Comparison of ENCODE assay signal across 25 cellular contexts in genomic region chr1:157161901-157162300, GRCh38. TPM values are rescaled to one million over a fixed set of nuclear protein-coding genes. Genes with fewer than 3 reads are reported as not detected.
DNase-seq lines count a peak whose midpoint lies in the region; ATAC-seq and TF ChIP-seq lines count a peak whose summit lies in the region.
"Had no signal": no experiment of that assay in that cellular context is flagged by ENCODE, and none has a peak within 500 bp of the region (broad histone marks: within the 10 kb centered on the region; RNA-seq: fewer than 3 reads in every experiment).

No MANE protein-coding gene starts in this region.

- H2AFZ ChIP-seq in H9 (ENCODE audit: low read length), result no peak overlapping the region
- H2AFZ ChIP-seq in smooth muscle cell (ENCODE audit: low read depth), result no peak overlapping the region
- H2AFZ ChIP-seq: PC-9 had no signal

- H3F3A ChIP-seq in smooth muscle cell (ENCODE audit: low read depth), result peaks cover 8% of the 10 kb centered on the region

- no peaks in the 10 kb centered on the region for H3K9me3 Mint-ChIP-seq in H9
- no peaks in the 10 kb centered on the region for H3K9me3 Mint-ChIP-seq in WTC11
- H3K9me3 Mint-ChIP-seq: CD14-positive monocyte had no signal

- POLR2A ChIA-PET in WTC11 (lab: Charles Lee), result no interaction called here

- no peaks in the 10 kb centered on the region for H3K79me1 ChIP-seq in H9 (ENCODE audit: insufficient read depth, low read depth, low read length, poor library complexity, severe bottlenecking)

- no peak overlapping the region for H4K8ac ChIP-seq in H9 (replicated peaks; ENCODE audit: insufficient read length, low read depth, low read length)

- H3K27me3 ChIP-seq in H9 (ENCODE audit: insufficient read depth, low read length) (no peaks in the 10 kb centered on the region), iPS-20b (ENCODE audit: insufficient read depth, low read length) (no peaks in the 10 kb centered on the region), smooth muscle cell (ENCODE audit: low read depth) (no peaks in the 10 kb centered on the region)

- WGBS in H9 (ENCODE audit: extremely low coverage, insufficient read length, low lambda C conversion rate), result no CpG with 5 or more reads among the region's 5 CpGs
- whole genome bisulfite sequencing in smooth muscle cell (ENCODE audit: low lambda C conversion rate), result 52% methylated on average over 5 of the region's 5 CpGs

- H3K4ac ChIP-seq in H9 (ENCODE audit: low read depth, low read length), result 0 out of 2 replicates have a peak overlapping the region, but pooled peaks have one; percentile 98

- H3K36me3 Mint-ChIP-seq in H9 (ENCODE audit: insufficient read depth in 1 of 3, low read depth in 3 of 3), result no peaks in the 10 kb centered on the region
- no peaks in the 10 kb centered on the region for H3K36me3 Mint-ChIP-seq in WTC11
- H3K36me3 Mint-ChIP-seq: CD14-positive monocyte had no signal

- no peak overlapping the region for H4K5ac ChIP-seq in H9 (ENCODE audit: insufficient read length, low read depth, low read length)

- CTCF ChIA-PET in WTC11 (lab: Charles Lee), result interaction anchor here (0.9 to 2.3 kb wide), 3 partner anchors 12 to 71 kb away, joined by 3 to 59 read pairs (median 6); no protein-coding TSS in a partner anchor

- H3K4me1 ChIP-seq in H9 (ENCODE audit: insufficient read depth, low read length) (peaks cover 13% of the 10 kb centered on the region; the same call in 1 of the 2 replicates), iPS-20b (ENCODE audit: insufficient read depth, low read length) (peaks cover 23% of the 10 kb centered on the region), smooth muscle cell (ENCODE audit: low read depth) (peaks cover 16% of the 10 kb centered on the region)
- H3K4me1 ChIP-seq: A549 had no signal

- DNase-seq in H9, result no peak
- DNase-seq in WTC11 (ENCODE audit: low spot score), result no peak
- no peak for DNase-seq in smooth muscle cell (lab: John Stamatoyannopoulos, UW; ENCODE audit: unreplicated experiment)
- no peak for DNase-seq in stimulated activated CD4-positive, alpha-beta T cell treated with anti-CD3 and anti-CD28 coated beads, Interleukin-4, amount 100 ng/mL, for 24 hours
- no peak for DNase-seq in DMS153 treated with DMSO at 0.1 percent for 48 hours (lab: John Stamatoyannopoulos, UW; ENCODE audit: unreplicated experiment)
- no peak for DNase-seq in G401 (ENCODE audit: low spot score)
- DNase-seq: DMS79, KBM-7, MM.1S, NCI-H1048, NCI-H1436, NCI-H1930, NCI-H2227 treated with DMSO at 0.1 percent for 48 hours, NCI-H510A treated with DMSO at 0.1 percent for 48 hours, NCI-H748 treated with DMSO at 0.1 percent for 48 hours, RPMI8226, SHP77 had no signal

- H3K79me2 ChIP-seq in H9 (ENCODE audit: insufficient read depth, low read length) (no peaks in the 10 kb centered on the region), smooth muscle cell (ENCODE audit: low read depth) (no peaks in the 10 kb centered on the region)

- peak overlapping the region; percentile 8 for H3K27ac ChIP-seq in H9 (ENCODE audit: insufficient read length, low read depth, low read length)
- peak overlapping the region; percentile 18 for H3K27ac ChIP-seq in iPS-20b (ENCODE audit: low read length)
- peak overlapping the region; percentile 35 for H3K27ac ChIP-seq in smooth muscle cell (ENCODE audit: low read depth)
- H3K27ac ChIP-seq: A549, PC-9, SK-N-MC had no signal

- H3K36me3 ChIP-seq in iPS-20b (ENCODE audit: insufficient read depth, low read depth, low read length) (no peaks in the 10 kb centered on the region), smooth muscle cell (ENCODE audit: low read depth) (no peaks in the 10 kb centered on the region)

- H3T11ph ChIP-seq in H9 (ENCODE audit: low read length), result no peak overlapping the region

- H3K4me3 Mint-ChIP-seq in H9 (peak overlapping the region; percentile 3 to 9; a peak in 3 of 5 replicates), WTC11 (no peak overlapping the region; the same call in 1 of the 2 replicates)
- H3K4me3 Mint-ChIP-seq: B cell, CD14-positive monocyte had no signal

- H3K4me2 ChIP-seq in H9 (ENCODE audit: insufficient read depth, insufficient read length, low read length), result no peak overlapping the region
- H3K4me2 ChIP-seq in smooth muscle cell, result peak overlapping the region; percentile 53
- H3K4me2 ChIP-seq: A549, PC-9 had no signal

- H2BK15ac ChIP-seq in H9 (ENCODE audit: low read depth, low read length), result no peak overlapping the region

- H3K23ac ChIP-seq in H9 (ENCODE audit: insufficient read length, low read depth, low read length), result no peak overlapping the region

- H3K4me1 Mint-ChIP-seq in H9 (peaks cover 62 to 65% of the 10 kb centered on the region in 2 experiments), WTC11 (peaks cover 60% of the 10 kb centered on the region)
- H3K4me1 Mint-ChIP-seq: B cell had no signal

- no peaks in the 10 kb centered on the region for H4K20me1 ChIP-seq in H9 (ENCODE audit: control insufficient read depth, insufficient read depth, insufficient read length)
- no peaks in the 10 kb centered on the region for H4K20me1 ChIP-seq in smooth muscle cell (ENCODE audit: low read depth)

- H3K14ac ChIP-seq in H9 (ENCODE audit: insufficient read depth, low read length), result no peak overlapping the region

- H3K18ac ChIP-seq in H9 (ENCODE audit: insufficient read length, low read depth, low read length), result peak overlapping the region; percentile 66

- ATAC-seq in WTC11 (peak; percentile 9), HG02840 (IDR thresholded peaks at IDR 0.05; ENCODE audit: low FRiP score, unreplicated experiment) (no peak)
- ATAC-seq: A549, HCT116 had no signal

- no peak overlapping the region for H4K91ac ChIP-seq in H9 (ENCODE audit: insufficient read length, low read depth, low read length)

- H3K27me3 Mint-ChIP-seq in H9 (ENCODE audit: low read depth) (no peaks in the 10 kb centered on the region), WTC11 (ENCODE audit: low read depth) (no peaks in the 10 kb centered on the region; the same call in 1 of the 2 replicates)

- H3K27ac Mint-ChIP-seq in H9 (peak overlapping the region; percentile 91 to 96 (median 92)), WTC11 (peak overlapping the region; percentile 82)
- H3K27ac Mint-ChIP-seq: B cell, CD14-positive monocyte had no signal

- H3K4me3 ChIP-seq in iPS-20b (ENCODE audit: low read length) (peak overlapping the region; percentile 11; the same call in 1 of the 2 replicates), smooth muscle cell (no peak overlapping the region)
- H3K4me3 ChIP-seq: A549, PC-9, SK-N-MC had no signal

- H2BK120ac ChIP-seq in H9 (ENCODE audit: low read depth, low read length, poor library complexity, severe bottlenecking), result no peak overlapping the region

- H2AK5ac ChIP-seq in H9 (ENCODE audit: insufficient read length, low read length), result no peak overlapping the region

- H3K56ac ChIP-seq in H9 (ENCODE audit: insufficient read length, low read depth, low read length), result no peak overlapping the region

- no peaks in the 10 kb centered on the region for H3K23me2 ChIP-seq in H9 (ENCODE audit: insufficient read length, low read depth, low read length, poor library complexity, severe bottlenecking)

- in situ Hi-C loops in G401 (cut with HindIII; ENCODE audit: low sequenced_read_pairs), result no loop called here

- H3K9me3 ChIP-seq in H9 (ENCODE audit: control insufficient read depth, low read depth, low read length) (no peaks in the 10 kb centered on the region), iPS-20b (ENCODE audit: insufficient read depth, low read depth, low read length) (no peaks in the 10 kb centered on the region), smooth muscle cell (replicated peaks; ENCODE audit: low read depth) (no peaks in the 10 kb centered on the region)
- H3K9me3 ChIP-seq: A549 had no signal

- H2BK20ac ChIP-seq in H9 (ENCODE audit: low read depth, low read length, poor library complexity, severe bottlenecking), result no peak overlapping the region

- H2BK12ac ChIP-seq in H9 (ENCODE audit: insufficient read length, low read depth, low read length), result no peak overlapping the region

- TF ChIP-seq CTCF in H9 (conservative IDR thresholded peaks at IDR 0.05) (no peak), WTC11 (IDR thresholded peaks at IDR 0.05) (no peak), smooth muscle cell (IDR thresholded peaks at IDR 0.05; ENCODE audit: borderline replicate concordance, insufficient read depth, poor library complexity, severe bottlenecking) (no peak)

- H2BK5ac ChIP-seq in H9 (ENCODE audit: insufficient read length, low read length), result no peak overlapping the region

- H3K9ac ChIP-seq in H9 (ENCODE audit: extremely low read depth, insufficient read length, low read length), result no peak overlapping the region
- H3K9ac ChIP-seq in iPS-20b (ENCODE audit: low read depth, low read length), result peak overlapping the region; percentile 28; the same call in 1 of the 2 replicates
- H3K9ac ChIP-seq in smooth muscle cell (ENCODE audit: low read depth), result no peak overlapping the region

TF ChIP-seq in WTC11, 78 proteins besides CTCF, POLR2A, EP300 and RAD21 (continues in another document):
- TF ChIP-seq ETV6 (CRISPR knock-in tag; IDR thresholded peaks at IDR 0.05) (no peak), ATF6 (CRISPR knock-in tag; IDR thresholded peaks at IDR 0.05) (no peak), GRHL2 (CRISPR knock-in tag; IDR thresholded peaks at IDR 0.05; ENCODE audit: insufficient replicate concordance, severe bottlenecking) (no peak), OVOL2 (CRISPR knock-in tag; IDR thresholded peaks at IDR 0.05; ENCODE audit: borderline replicate concordance) (no peak), FOXP1 (CRISPR knock-in tag; IDR thresholded peaks at IDR 0.05; ENCODE audit: borderline replicate concordance) (no peak), ZNF671 (CRISPR knock-in tag; IDR thresholded peaks at IDR 0.05) (no peak), MXD4 (CRISPR knock-in tag; IDR thresholded peaks at IDR 0.05; ENCODE audit: borderline replicate concordance) (no peak), ZBTB21 (CRISPR knock-in tag; IDR thresholded peaks at IDR 0.05; ENCODE audit: borderline replicate concordance) (no peak), TEAD4 (CRISPR knock-in tag; IDR thresholded peaks at IDR 0.05) (no peak)

RNA-seq across cellular contexts. Expression of gene ETV3, which starts 23.7 kb away (rescaled TPM):
- total RNA-seq in H9 (2021) (36.3 and 36.4 TPM in 2 replicates), WTC11 (2021) (21.3 to 26.0 TPM (median 22.1 TPM) in 3 replicates), smooth muscle cell (33.2 and 46.7 TPM in 2 replicates)
- 11.4 and 15.4 TPM in 2 replicates for polyA plus RNA-seq in smooth muscle cell
- total RNA-seq in G401 (2014; rRNA removed; shearing (Covaris generic)), result 6.5 and 9.8 TPM in 2 replicates
